1 cellular context compared by ENCODE assay signal in the genomic region with DNA sequence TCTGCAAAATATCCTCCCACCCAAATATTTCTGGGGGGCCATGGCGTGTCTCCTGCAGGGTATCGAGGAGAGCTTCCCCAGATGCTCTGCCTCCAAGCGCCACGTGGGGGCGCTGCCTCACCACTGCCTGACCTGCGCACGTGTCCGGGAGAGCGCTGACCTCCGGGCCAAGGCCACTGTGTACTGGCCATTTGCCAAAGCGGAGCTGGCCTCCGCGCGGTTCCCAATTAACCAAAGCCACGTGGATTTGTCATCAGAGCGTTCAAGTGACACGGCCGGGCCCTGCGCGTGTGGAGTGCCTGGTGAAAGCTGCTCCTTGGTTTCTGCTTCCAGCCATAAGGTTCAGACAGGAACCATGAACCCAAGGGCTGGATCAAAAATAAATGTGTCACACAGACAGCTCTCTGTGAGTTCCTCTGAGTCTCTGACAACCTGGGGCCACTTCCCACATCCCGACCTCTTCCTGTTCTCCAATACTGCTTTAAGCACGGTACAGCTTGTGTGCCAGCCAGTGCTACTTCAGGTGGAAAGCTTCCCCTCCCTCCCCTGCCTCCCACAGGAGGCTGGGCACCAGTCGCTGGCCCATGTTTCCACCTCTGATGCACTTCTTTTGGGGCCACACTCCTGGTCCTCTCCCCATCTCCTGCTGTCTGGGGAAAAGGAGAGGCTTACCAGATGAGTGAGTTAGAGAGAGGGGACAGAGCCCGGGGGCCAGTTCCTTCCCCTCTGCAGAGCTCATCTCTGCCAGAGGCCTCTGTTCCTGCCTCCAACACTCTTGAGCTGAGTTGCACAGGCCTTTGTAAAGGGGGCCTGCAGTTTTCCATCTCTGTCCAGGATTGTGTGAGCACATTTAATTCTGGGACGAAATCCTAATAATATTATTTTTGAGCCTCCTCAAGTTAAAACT.
TF ChIP-seq lines count a peak whose summit lies in the region.

No MANE protein-coding gene starts in this region.

TF ChIP-seq in HepG2, 621 proteins besides CTCF, POLR2A, EP300 and RAD21 (continued from another document and continues in another):
- no peak for TF ChIP-seq ZBTB40 (IDR thresholded peaks at IDR 0.05)
- peak; percentile 61; the same call in 1 of the 2 replicates for TF ChIP-seq ZBTB40 (CRISPR knock-in tag; IDR thresholded peaks at IDR 0.05)
- TF ChIP-seq, protein P1, sequence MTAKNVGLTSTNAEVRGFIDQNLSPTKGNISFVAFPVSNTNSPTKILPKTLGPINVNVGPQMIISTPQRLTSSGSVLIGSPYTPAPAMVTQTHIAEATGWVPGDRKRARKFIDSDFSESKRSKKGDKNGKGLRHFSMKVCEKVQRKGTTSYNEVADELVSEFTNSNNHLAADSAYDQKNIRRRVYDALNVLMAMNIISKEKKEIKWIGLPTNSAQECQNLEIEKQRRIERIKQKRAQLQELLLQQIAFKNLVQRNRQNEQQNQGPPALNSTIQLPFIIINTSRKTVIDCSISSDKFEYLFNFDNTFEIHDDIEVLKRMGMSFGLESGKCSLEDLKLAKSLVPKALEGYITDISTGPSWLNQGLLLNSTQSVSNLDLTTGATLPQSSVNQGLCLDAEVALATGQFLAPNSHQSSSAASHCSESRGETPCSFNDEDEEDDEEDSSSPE (CRISPR knock-in tag; IDR thresholded peaks at IDR 0.05), result peak; percentile 89
- peak; percentile 80 for TF ChIP-seq CBX1 (IDR thresholded peaks at IDR 0.05; ENCODE audit: low read depth)
- peak; percentile 32; the same call in 1 of the 2 replicates for TF ChIP-seq ZNF768 (CRISPR knock-in tag; IDR thresholded peaks at IDR 0.05)
- TF ChIP-seq CEBPB (IDR thresholded peaks at IDR 0.05; ENCODE audit: borderline replicate concordance, low read depth, low read length), result no peak
- TF ChIP-seq, protein P2, sequence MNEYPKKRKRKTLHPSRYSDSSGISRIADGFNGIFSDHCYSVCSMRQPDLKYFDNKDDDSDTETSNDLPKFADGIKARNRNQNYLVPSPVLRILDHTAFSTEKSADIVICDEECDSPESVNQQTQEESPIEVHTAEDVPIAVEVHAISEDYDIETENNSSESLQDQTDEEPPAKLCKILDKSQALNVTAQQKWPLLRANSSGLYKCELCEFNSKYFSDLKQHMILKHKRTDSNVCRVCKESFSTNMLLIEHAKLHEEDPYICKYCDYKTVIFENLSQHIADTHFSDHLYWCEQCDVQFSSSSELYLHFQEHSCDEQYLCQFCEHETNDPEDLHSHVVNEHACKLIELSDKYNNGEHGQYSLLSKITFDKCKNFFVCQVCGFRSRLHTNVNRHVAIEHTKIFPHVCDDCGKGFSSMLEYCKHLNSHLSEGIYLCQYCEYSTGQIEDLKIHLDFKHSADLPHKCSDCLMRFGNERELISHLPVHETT (CRISPR knock-in tag; conservative IDR thresholded peaks at IDR 0.05), result no peak
- TF ChIP-seq NCOA1 (CRISPR knock-in tag; IDR thresholded peaks at IDR 0.05), result no peak
- no peak for TF ChIP-seq ZSCAN30 (CRISPR knock-in tag; IDR thresholded peaks at IDR 0.05)
- no peak for TF ChIP-seq ZNF468 (CRISPR knock-in tag; IDR thresholded peaks at IDR 0.05)
- peak; percentile 89 for TF ChIP-seq NR2C2 (CRISPR knock-in tag; IDR thresholded peaks at IDR 0.05; ENCODE audit: borderline replicate concordance)
- TF ChIP-seq BRD4 (CRISPR knock-in tag; IDR thresholded peaks at IDR 0.05), result no peak
- no peak for TF ChIP-seq ZNF7 (CRISPR knock-in tag; IDR thresholded peaks at IDR 0.05)
- TF ChIP-seq, protein P3, sequence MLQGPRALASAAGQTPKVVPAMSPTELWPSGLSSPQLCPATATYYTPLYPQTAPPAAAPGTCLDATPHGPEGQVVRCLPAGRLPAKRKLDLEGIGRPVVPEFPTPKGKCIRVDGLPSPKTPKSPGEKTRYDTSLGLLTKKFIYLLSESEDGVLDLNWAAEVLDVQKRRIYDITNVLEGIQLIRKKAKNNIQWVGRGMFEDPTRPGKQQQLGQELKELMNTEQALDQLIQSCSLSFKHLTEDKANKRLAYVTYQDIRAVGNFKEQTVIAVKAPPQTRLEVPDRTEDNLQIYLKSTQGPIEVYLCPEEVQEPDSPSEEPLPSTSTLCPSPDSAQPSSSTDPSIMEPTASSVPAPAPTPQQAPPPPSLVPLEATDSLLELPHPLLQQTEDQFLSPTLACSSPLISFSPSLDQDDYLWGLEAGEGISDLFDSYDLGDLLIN (CRISPR knock-in tag; IDR thresholded peaks at IDR 0.05; ENCODE audit: borderline replicate concordance), result no peak
- no peak for TF ChIP-seq SATB2 (CRISPR knock-in tag; IDR thresholded peaks at IDR 0.05)
- TF ChIP-seq, protein P4, sequence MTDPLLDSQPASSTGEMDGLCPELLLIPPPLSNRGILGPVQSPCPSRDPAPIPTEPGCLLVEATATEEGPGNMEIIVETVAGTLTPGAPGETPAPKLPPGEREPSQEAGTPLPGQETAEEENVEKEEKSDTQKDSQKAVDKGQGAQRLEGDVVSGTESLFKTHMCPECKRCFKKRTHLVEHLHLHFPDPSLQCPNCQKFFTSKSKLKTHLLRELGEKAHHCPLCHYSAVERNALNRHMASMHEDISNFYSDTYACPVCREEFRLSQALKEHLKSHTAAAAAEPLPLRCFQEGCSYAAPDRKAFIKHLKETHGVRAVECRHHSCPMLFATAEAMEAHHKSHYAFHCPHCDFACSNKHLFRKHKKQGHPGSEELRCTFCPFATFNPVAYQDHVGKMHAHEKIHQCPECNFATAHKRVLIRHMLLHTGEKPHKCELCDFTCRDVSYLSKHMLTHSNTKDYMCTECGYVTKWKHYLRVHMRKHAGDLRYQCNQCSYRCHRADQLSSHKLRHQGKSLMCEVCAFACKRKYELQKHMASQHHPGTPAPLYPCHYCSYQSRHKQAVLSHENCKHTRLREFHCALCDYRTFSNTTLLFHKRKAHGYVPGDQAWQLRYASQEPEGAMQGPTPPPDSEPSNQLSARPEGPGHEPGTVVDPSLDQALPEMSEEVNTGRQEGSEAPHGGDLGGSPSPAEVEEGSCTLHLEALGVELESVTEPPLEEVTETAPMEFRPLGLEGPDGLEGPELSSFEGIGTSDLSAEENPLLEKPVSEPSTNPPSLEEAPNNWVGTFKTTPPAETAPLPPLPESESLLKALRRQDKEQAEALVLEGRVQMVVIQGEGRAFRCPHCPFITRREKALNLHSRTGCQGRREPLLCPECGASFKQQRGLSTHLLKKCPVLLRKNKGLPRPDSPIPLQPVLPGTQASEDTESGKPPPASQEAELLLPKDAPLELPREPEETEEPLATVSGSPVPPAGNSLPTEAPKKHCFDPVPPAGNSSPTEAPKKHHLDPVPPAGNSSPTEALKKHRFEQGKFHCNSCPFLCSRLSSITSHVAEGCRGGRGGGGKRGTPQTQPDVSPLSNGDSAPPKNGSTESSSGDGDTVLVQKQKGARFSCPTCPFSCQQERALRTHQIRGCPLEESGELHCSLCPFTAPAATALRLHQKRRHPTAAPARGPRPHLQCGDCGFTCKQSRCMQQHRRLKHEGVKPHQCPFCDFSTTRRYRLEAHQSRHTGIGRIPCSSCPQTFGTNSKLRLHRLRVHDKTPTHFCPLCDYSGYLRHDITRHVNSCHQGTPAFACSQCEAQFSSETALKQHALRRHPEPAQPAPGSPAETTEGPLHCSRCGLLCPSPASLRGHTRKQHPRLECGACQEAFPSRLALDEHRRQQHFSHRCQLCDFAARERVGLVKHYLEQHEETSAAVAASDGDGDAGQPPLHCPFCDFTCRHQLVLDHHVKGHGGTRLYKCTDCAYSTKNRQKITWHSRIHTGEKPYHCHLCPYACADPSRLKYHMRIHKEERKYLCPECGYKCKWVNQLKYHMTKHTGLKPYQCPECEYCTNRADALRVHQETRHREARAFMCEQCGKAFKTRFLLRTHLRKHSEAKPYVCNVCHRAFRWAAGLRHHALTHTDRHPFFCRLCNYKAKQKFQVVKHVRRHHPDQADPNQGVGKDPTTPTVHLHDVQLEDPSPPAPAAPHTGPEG (CRISPR knock-in tag; IDR thresholded peaks at IDR 0.05), result no peak
- TF ChIP-seq JUND (CRISPR knock-in tag; IDR thresholded peaks at IDR 0.05), result 0 out of 2 replicates have a peak, but pooled peaks have one; percentile 16
- peak; percentile 76 for TF ChIP-seq FOXA3 (CRISPR knock-in tag; IDR thresholded peaks at IDR 0.05)
- TF ChIP-seq THAP11 (CRISPR knock-in tag; IDR thresholded peaks at IDR 0.05), result peak; percentile 59; the same call in 1 of the 2 replicates
- TF ChIP-seq ZC3H13 (CRISPR knock-in tag; IDR thresholded peaks at IDR 0.05), result no peak
- no peak for TF ChIP-seq ZNF546 (CRISPR knock-in tag; conservative IDR thresholded peaks at IDR 0.05)
- TF ChIP-seq KDM2A (CRISPR knock-in tag; IDR thresholded peaks at IDR 0.05; ENCODE audit: borderline replicate concordance, low read depth), result peak; percentile 85
- no peak for TF ChIP-seq PTBP1 (IDR thresholded peaks at IDR 0.05; ENCODE audit: low read depth, low read length, poor library complexity, severe bottlenecking)
- TF ChIP-seq PATZ1 (CRISPR knock-in tag; IDR thresholded peaks at IDR 0.05), result peak; percentile 49; the same call in 1 of the 2 replicates
- no peak for TF ChIP-seq HOXA9 (CRISPR knock-in tag; IDR thresholded peaks at IDR 0.05; ENCODE audit: borderline replicate concordance)
- 0 out of 2 replicates have a peak, but pooled peaks have one; percentile 15 for TF ChIP-seq ZBTB7A (CRISPR knock-in tag; IDR thresholded peaks at IDR 0.05)
- TF ChIP-seq RBAK (CRISPR knock-in tag; IDR thresholded peaks at IDR 0.05), result no peak
- 0 out of 2 replicates have a peak, but pooled peaks have one; percentile 38 for TF ChIP-seq ZNF614 (CRISPR knock-in tag; IDR thresholded peaks at IDR 0.05; ENCODE audit: borderline replicate concordance)
